Comparison of ENCODE assay signal across 7 cellular contexts in the genomic region with DNA sequence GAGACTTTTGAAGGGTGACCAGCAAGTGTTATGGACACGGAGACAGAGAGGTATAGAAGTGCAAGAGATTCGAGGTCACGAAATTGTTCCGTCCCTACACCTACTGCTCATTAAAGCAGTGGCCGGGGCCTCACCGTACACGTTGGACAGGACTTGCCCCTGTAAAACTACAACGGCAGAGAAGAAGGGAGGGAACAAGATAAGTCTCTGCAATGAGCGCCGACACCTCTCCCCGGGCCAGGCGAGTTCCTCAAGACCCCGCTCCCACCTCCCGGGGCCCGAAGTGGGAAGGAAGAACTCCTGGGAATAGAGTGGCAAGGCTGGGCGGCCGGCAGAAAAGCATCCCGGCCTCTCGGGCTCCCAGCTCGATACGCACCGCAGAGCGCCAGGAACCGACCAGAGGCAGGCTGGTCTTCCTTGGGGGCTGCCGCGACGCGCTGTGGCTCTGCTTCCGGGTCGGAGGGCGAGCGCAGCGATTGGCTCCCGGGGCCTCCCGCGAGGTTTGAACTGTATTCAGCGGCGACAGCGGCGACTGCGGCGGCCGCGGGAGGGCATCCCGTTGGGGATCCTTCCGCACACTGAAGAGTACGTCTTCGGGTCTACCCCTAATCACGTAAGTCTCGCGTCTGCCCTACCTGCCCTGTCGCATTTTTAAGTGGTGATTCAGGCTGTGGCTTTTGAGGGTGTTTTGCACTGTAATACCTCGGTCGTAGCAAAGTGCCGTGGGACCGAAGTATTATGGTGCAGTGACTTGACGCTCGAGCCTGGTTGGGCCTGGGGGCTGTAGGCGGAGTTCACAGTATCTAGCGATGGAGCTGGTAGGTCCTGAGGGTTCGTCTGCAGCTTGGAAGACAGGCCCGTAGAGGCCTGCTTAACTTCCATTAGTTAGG. TPM values are rescaled to one million over a fixed set of nuclear protein-coding genes. Genes with fewer than 3 reads are reported as not detected.
A peak's percentile ranks its signal among the peaks of the same experiment; 100 is the strongest.
DNase-seq lines count a peak whose midpoint lies in the region; ATAC-seq and TF ChIP-seq lines count a peak whose summit lies in the region.

A gene with protein sequence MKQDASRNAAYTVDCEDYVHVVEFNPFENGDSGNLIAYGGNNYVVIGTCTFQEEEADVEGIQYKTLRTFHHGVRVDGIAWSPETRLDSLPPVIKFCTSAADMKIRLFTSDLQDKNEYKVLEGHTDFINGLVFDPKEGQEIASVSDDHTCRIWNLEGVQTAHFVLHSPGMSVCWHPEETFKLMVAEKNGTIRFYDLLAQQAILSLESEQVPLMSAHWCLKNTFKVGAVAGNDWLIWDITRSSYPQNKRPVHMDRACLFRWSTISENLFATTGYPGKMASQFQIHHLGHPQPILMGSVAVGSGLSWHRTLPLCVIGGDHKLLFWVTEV (minus strand): TSS at position 441 of the 890 bp plus-strand sequence. CDS start 1,596 bp downstream, outside the sequence.
A gene with protein sequence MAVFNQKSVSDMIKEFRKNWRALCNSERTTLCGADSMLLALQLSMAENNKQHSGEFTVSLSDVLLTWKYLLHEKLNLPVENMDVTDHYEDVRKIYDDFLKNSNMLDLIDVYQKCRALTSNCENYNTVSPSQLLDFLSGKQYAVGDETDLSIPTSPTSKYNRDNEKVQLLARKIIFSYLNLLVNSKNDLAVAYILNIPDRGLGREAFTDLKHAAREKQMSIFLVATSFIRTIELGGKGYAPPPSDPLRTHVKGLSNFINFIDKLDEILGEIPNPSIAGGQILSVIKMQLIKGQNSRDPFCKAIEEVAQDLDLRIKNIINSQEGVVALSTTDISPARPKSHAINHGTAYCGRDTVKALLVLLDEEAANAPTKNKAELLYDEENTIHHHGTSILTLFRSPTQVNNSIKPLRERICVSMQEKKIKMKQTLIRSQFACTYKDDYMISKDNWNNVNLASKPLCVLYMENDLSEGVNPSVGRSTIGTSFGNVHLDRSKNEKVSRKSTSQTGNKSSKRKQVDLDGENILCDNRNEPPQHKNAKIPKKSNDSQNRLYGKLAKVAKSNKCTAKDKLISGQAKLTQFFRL (plus strand): TSS at position 510 of the 890 bp plus-strand sequence. CDS start 3,706 bp downstream, outside the sequence.

- 2% methylated on average over 62 of the region's 62 CpGs for WGBS in hepatocyte (ENCODE audit: low lambda C conversion rate, missing lambda C conversion rate)

- H3K4me2 ChIP-seq in hepatocyte = peak within 1 kb of the TSS; percentile 93

- peak within 1 kb of the TSS; percentile 75 for H3K27ac Mint-ChIP-seq in T-helper 2 cell treated with Interferon-gamma antibody and Interleukin-4, amounts not matched to agents 5 μg/mL and 100 μg/mL, for 36 hours

- H3K4me1 Mint-ChIP-seq in T-helper 2 cell treated with Interferon-gamma antibody and Interleukin-4, amounts not matched to agents 5 μg/mL and 100 μg/mL, for 36 hours (ENCODE audit: low read depth) = peaks cover 43% of the 10 kb centered on the region

- peak within 1 kb of the TSS; percentile 91 for H3K27ac ChIP-seq in hepatocyte

- H3K9me2 ChIP-seq in hepatocyte (replicated peaks; ENCODE audit: insufficient read depth) = no peaks in the 10 kb centered on the region

- H3K4me1 ChIP-seq in hepatocyte (ENCODE audit: insufficient read depth) = peaks cover 7% of the 10 kb centered on the region

- H3K27me3 ChIP-seq in hepatocyte = no peaks in the 10 kb centered on the region

- ATAC-seq in GM18502 (IDR thresholded peaks at IDR 0.05; ENCODE audit: poor library complexity, unreplicated experiment) (peak; percentile 96), HG02943 (IDR thresholded peaks at IDR 0.05; ENCODE audit: low read depth, unreplicated experiment) (peak; percentile 98)

- H3K4me3 ChIP-seq in astrocyte of the cerebellum (ENCODE audit: low read depth, low read length) (peak within 1 kb of the TSS; percentile 92), hepatocyte (peak within 1 kb of the TSS; percentile 87)

- no peaks in the 10 kb centered on the region for H3K36me3 ChIP-seq in hepatocyte (replicated peaks; ENCODE audit: insufficient read depth, low read depth)

- H3K79me2 ChIP-seq in hepatocyte = peaks cover 28% of the 10 kb centered on the region

- no peaks in the 10 kb centered on the region for H4K20me1 ChIP-seq in hepatocyte (ENCODE audit: insufficient read depth, poor library complexity, severe bottlenecking)

- TF ChIP-seq CTCF in astrocyte of the cerebellum (IDR thresholded peaks at IDR 0.05; ENCODE audit: low read depth, low read length, missing control alignments) = no peak
- no peak for TF ChIP-seq CTCF in hepatocyte (IDR thresholded peaks at IDR 0.05; ENCODE audit: poor library complexity)

- peak; percentile 74 to 82 for DNase-seq in NCI-H1930 (lab: John Stamatoyannopoulos, UW)
- peak; percentile 92 for DNase-seq in T-helper 2 cell treated with Interferon-gamma antibody and Interleukin-4, amounts not matched to agents 5 μg/mL and 100 μg/mL, for 36 hours (ENCODE audit: low spot score)
- DNase-seq in astrocyte of the cerebellum (ENCODE audit: low read depth) = peak; percentile 63
- peak; percentile 93 for DNase-seq in hepatocyte (ENCODE audit: low spot score)
- DNase-seq in renal cortical epithelial cell (ENCODE audit: low read depth) = peak; percentile 71

- peaks cover 27% of the 10 kb centered on the region for H3K36me3 Mint-ChIP-seq in T-helper 2 cell treated with Interferon-gamma antibody and Interleukin-4, amounts not matched to agents 5 μg/mL and 100 μg/mL, for 36 hours (ENCODE audit: low read depth)

- no peaks in the 10 kb centered on the region for H3K9me3 Mint-ChIP-seq in T-helper 2 cell treated with Interferon-gamma antibody and Interleukin-4, amounts not matched to agents 5 μg/mL and 100 μg/mL, for 36 hours

- in situ Hi-C loops in astrocyte of the cerebellum (cut with HindIII; ENCODE audit: low sequenced_read_pairs) = loop anchor here (25.0 kb wide), 1 partner anchor 642 kb away; no protein-coding TSS in a partner anchor

- H3K9me3 ChIP-seq in hepatocyte (ENCODE audit: low read depth) = no peaks in the 10 kb centered on the region

- peak within 1 kb of the TSS; percentile 91 for H3K4me3 Mint-ChIP-seq in T-helper 2 cell treated with Interferon-gamma antibody and Interleukin-4, amounts not matched to agents 5 μg/mL and 100 μg/mL, for 36 hours

- peak within 1 kb of the TSS; percentile 97 for H2AFZ ChIP-seq in hepatocyte

- H3K27me3 Mint-ChIP-seq in T-helper 2 cell treated with Interferon-gamma antibody and Interleukin-4, amounts not matched to agents 5 μg/mL and 100 μg/mL, for 36 hours (ENCODE audit: low read depth) = no peaks in the 10 kb centered on the region

RNA-seq across cellular contexts. Expression of the first gene that starts in this region (rescaled TPM):
- total RNA-seq in hepatocyte = 27.3 and 37.3 TPM in 2 replicates
- 25.1 and 26.7 TPM in 2 replicates for polyA plus RNA-seq in hepatocyte
- 66.0 and 73.1 TPM in 2 replicates for total RNA-seq in renal cortical epithelial cell

RNA-seq across cellular contexts. Expression of the second gene that starts in this region (rescaled TPM):
- total RNA-seq in hepatocyte = 11.0 TPM in 2 replicates
- polyA plus RNA-seq in hepatocyte = 4.3 and 6.6 TPM in 2 replicates
- total RNA-seq in renal cortical epithelial cell = 9.0 and 13.0 TPM in 2 replicates

Comparison
In these comparisons a context has a peak if more than half of its experiments do, and no peak if none do; other contexts are left out.
1. Peak in every context shown above with its lines: DNase-seq, ATAC-seq, H3K4me3 ChIP-seq and H3K27ac ChIP-seq.